ENCODE assay signal across 15 cellular contexts in genomic region chr7:137774793-137775201, GRCh38.
DNase-seq lines count a peak whose midpoint lies in the region; ATAC-seq and TF ChIP-seq lines count a peak whose summit lies in the region.
"Had no signal": no experiment of that assay in that cellular context is flagged by ENCODE, and none has a peak within 500 bp of the region (broad histone marks: within the 10 kb centered on the region; RNA-seq: fewer than 3 reads in every experiment).

No MANE protein-coding gene starts in this region.

- H3K27me3 Mint-ChIP-seq in activated T-helper 1 cell treated with anti-CD3 and anti-CD28 coated beads, Interleukin-12 subunit alpha, Interleukin-12 subunit beta, Interleukin-2, Interleukin-4 antibody, amounts not matched to agents 30 ng/mL and 10 ng/mL and 1 ng/mL, durations not matched to agents 14 hours and 24 hours and 36 hours (ENCODE audit: insufficient read depth): peaks cover 1% of the 10 kb centered on the region

- peak overlapping the region; percentile 88 for H3K27ac Mint-ChIP-seq in activated T-helper 1 cell treated with anti-CD3 and anti-CD28 coated beads, Interleukin-12 subunit alpha, Interleukin-12 subunit beta, Interleukin-2, Interleukin-4 antibody, amounts not matched to agents 30 ng/mL and 10 ng/mL and 1 ng/mL, durations not matched to agents 14 hours and 24 hours and 36 hours
- H3K27ac Mint-ChIP-seq: activated CD8-positive, alpha-beta memory T cell treated with anti-CD3 and anti-CD28 coated beads, Interleukin-2, amount 10 ng/mL, durations not matched to agents 7 days and 5 days; IgD-negative memory B cell; T-helper 17 cell; type B pancreatic cell had no signal

- H3K9me3 Mint-ChIP-seq in activated T-helper 1 cell treated with anti-CD3 and anti-CD28 coated beads, Interleukin-12 subunit alpha, Interleukin-12 subunit beta, Interleukin-2, Interleukin-4 antibody, amounts not matched to agents 30 ng/mL and 10 ng/mL and 1 ng/mL, durations not matched to agents 14 hours and 24 hours and 36 hours: no peaks in the 10 kb centered on the region
- H3K9me3 Mint-ChIP-seq: type B pancreatic cell had no signal

- H3K4me1 Mint-ChIP-seq in activated T-helper 1 cell treated with anti-CD3 and anti-CD28 coated beads, Interleukin-12 subunit alpha, Interleukin-12 subunit beta, Interleukin-2, Interleukin-4 antibody, amounts not matched to agents 30 ng/mL and 10 ng/mL and 1 ng/mL, durations not matched to agents 14 hours and 24 hours and 36 hours (ENCODE audit: low read depth): peaks cover 11% of the 10 kb centered on the region
- H3K4me1 Mint-ChIP-seq: activated CD8-positive, alpha-beta memory T cell treated with anti-CD3 and anti-CD28 coated beads, Interleukin-2, amount 10 ng/mL, durations not matched to agents 7 days and 5 days; IgD-negative memory B cell; T-helper 17 cell had no signal

- H3K4me3 ChIP-seq in fibroblast of the aortic adventitia (ENCODE audit: low read depth, low read length): no peak overlapping the region
- H3K4me3 ChIP-seq: psoas muscle had no signal

- DNase-seq in EH (ENCODE audit: low read depth): peak; percentile 36
- DNase-seq in GM20000 (ENCODE audit: low spot score): peak; percentile 15
- no peak for DNase-seq in activated T-helper 1 cell treated with anti-CD3 and anti-CD28 coated beads, Interleukin-12 subunit alpha, Interleukin-12 subunit beta, Interleukin-2, Interleukin-4 antibody, amounts not matched to agents 30 ng/mL and 10 ng/mL and 1 ng/mL, durations not matched to agents 14 hours and 24 hours and 36 hours (ENCODE audit: low spot score)
- DNase-seq in fibroblast of the aortic adventitia (ENCODE audit: low read depth): peak; percentile 33
- DNase-seq in medulla oblongata (ENCODE audit: extremely low spot score): no peak
- DNase-seq in NCI-H82 treated with DMSO at 0.1 percent for 48 hours (lab: John Stamatoyannopoulos, UW; ENCODE audit: unreplicated experiment): no peak
- no peak for DNase-seq in stimulated activated CD4-positive, alpha-beta T cell treated with anti-CD3 and anti-CD28 coated beads, Interleukin-4, amount 100 ng/mL, for 4 hours
- DNase-seq: activated CD8-positive, alpha-beta memory T cell treated with anti-CD3 and anti-CD28 coated beads, Interleukin-2, amount 10 ng/mL, durations not matched to agents 7 days and 5 days; head of caudate nucleus; NCI-H1694 treated with DMSO at 0.1 percent for 48 hours; psoas muscle; T-helper 17 cell had no signal

- intact Hi-C loops in activated T-helper 1 cell treated with anti-CD3 and anti-CD28 coated beads, Interleukin-12 subunit alpha, Interleukin-12 subunit beta, Interleukin-2, Interleukin-4 antibody, amounts not matched to agents 30 ng/mL and 10 ng/mL and 1 ng/mL, durations not matched to agents 14 hours and 24 hours and 36 hours (cut with micrococcal nuclease): loop anchor here (2.0 to 5.0 kb wide), 4 partner anchors 102 to 228 kb away; partner anchors contain the start of gene CREB3L2

- H3K36me3 Mint-ChIP-seq in activated T-helper 1 cell treated with anti-CD3 and anti-CD28 coated beads, Interleukin-12 subunit alpha, Interleukin-12 subunit beta, Interleukin-2, Interleukin-4 antibody, amounts not matched to agents 30 ng/mL and 10 ng/mL and 1 ng/mL, durations not matched to agents 14 hours and 24 hours and 36 hours (ENCODE audit: low read depth): peaks cover 2% of the 10 kb centered on the region
- H3K36me3 Mint-ChIP-seq: activated CD8-positive, alpha-beta memory T cell treated with anti-CD3 and anti-CD28 coated beads, Interleukin-2, amount 10 ng/mL, durations not matched to agents 7 days and 5 days; IgD-negative memory B cell; type B pancreatic cell had no signal

- no peak for TF ChIP-seq CTCF in GM20000 (IDR thresholded peaks at IDR 0.05; ENCODE audit: extremely low read depth, missing control alignments)
- TF ChIP-seq CTCF in fibroblast of the aortic adventitia (IDR thresholded peaks at IDR 0.05; ENCODE audit: insufficient read depth, low read length): no peak

- peak overlapping the region; percentile 84 for H3K4me3 Mint-ChIP-seq in activated T-helper 1 cell treated with anti-CD3 and anti-CD28 coated beads, Interleukin-12 subunit alpha, Interleukin-12 subunit beta, Interleukin-2, Interleukin-4 antibody, amounts not matched to agents 30 ng/mL and 10 ng/mL and 1 ng/mL, durations not matched to agents 14 hours and 24 hours and 36 hours
- H3K4me3 Mint-ChIP-seq: activated CD8-positive, alpha-beta memory T cell treated with anti-CD3 and anti-CD28 coated beads, Interleukin-2, amount 10 ng/mL, durations not matched to agents 7 days and 5 days; IgD-negative memory B cell; T-helper 17 cell; type B pancreatic cell had no signal

- no peak for ATAC-seq in GM19035 (IDR thresholded peaks at IDR 0.05; ENCODE audit: unreplicated experiment)
- ATAC-seq: activated CD8-positive, alpha-beta memory T cell treated with anti-CD3 and anti-CD28 coated beads, Interleukin-2, amount 10 ng/mL, durations not matched to agents 7 days and 5 days; psoas muscle; T-helper 17 cell had no signal

Comparison
In these comparisons a context has a peak if more than half of its experiments do, and no peak if none do; other contexts are left out.
1. DNase-seq: peak in EH (single experiment), GM20000 (single experiment) and fibroblast of the aortic adventitia (single experiment); none in activated T-helper 1 cell treated with anti-CD3 and anti-CD28 coated beads, Interleukin-12 subunit alpha, Interleukin-12 subunit beta, Interleukin-2, Interleukin-4 antibody, amounts not matched to agents 30 ng/mL and 10 ng/mL and 1 ng/mL, durations not matched to agents 14 hours and 24 hours and 36 hours (single experiment), medulla oblongata (single experiment), NCI-H82 treated with DMSO at 0.1 percent for 48 hours (single experiment) and stimulated activated CD4-positive, alpha-beta T cell treated with anti-CD3 and anti-CD28 coated beads, Interleukin-4, amount 100 ng/mL, for 4 hours (0 of 2).